ENCODE assay signal across 26 cellular contexts in the genomic region with DNA sequence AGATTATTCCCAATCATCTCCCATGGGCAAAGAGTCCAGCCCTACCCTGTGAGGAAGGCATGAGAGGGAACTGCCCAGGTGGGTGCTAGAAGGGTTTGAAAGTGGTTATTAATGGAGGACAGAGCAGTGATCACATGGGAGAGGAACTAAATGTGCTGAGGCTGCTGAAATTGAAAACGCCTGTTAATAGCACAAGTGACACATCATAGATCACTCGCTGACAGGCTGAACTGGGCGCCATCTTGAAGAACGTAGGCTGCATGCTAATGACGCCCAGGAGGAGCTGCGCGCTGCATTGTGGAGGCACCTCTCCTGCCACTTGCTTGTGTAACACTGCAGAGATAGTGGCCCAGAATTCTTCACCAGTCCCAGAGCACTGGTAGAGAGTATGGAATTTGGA.
DNase-seq lines count a peak whose midpoint lies in the region; ATAC-seq, FAIRE-seq and TF ChIP-seq lines count a peak whose summit lies in the region.
"Had no signal": no experiment of that assay in that cellular context is flagged by ENCODE, and none has a peak within 500 bp of the region (broad histone marks: within the 10 kb centered on the region; RNA-seq: fewer than 3 reads in every experiment).

No MANE protein-coding gene starts in this region.

- intact Hi-C loops in HepG2 (cut with micrococcal nuclease; ENCODE audit: unreplicated experiment) = no loop called here
- intact Hi-C loops in right lobe of liver (cut with DNase I) = no loop called here

- H3K9me3 ChIP-seq in HepG2 (ENCODE audit: low read length) = peaks cover 18% of the 10 kb centered on the region
- no peaks in the 10 kb centered on the region for H3K9me3 ChIP-seq in right lobe of liver
- H3K9me3 ChIP-seq in neural cell (ENCODE audit: low read length) = no peaks in the 10 kb centered on the region
- H3K9me3 ChIP-seq: BE2C had no signal

- no peaks in the 10 kb centered on the region for H3K27me3 ChIP-seq in HepG2 (ENCODE audit: control insufficient read depth in 1 of 2, insufficient read depth in 2 of 2, low read length in 2 of 2)
- H3K27me3 ChIP-seq in right lobe of liver = no peaks in the 10 kb centered on the region
- H3K27me3 ChIP-seq in neural cell (ENCODE audit: insufficient read depth, low read depth, low read length) = no peaks in the 10 kb centered on the region
- H3K27me3 ChIP-seq: BE2C, BLaER1 had no signal

- no peak for TF ChIP-seq EP300 in HepG2 (IDR thresholded peaks at IDR 0.05; ENCODE audit: low read depth in 2 of 2, low read length in 2 of 2)
- no peak for TF ChIP-seq EP300 in HepG2 (CRISPR knock-in tag; IDR thresholded peaks at IDR 0.05; ENCODE audit: borderline replicate concordance)
- peak; percentile 15 for TF ChIP-seq EP300 in neural cell (conservative IDR thresholded peaks at IDR 0.05; ENCODE audit: poor library complexity, severe bottlenecking)

- no peak overlapping the region for H2AFZ ChIP-seq in HepG2 (ENCODE audit: low read length)
- H2AFZ ChIP-seq in neural cell (ENCODE audit: low read depth, low read length) = no peak overlapping the region

- in situ Hi-C loops in HepG2 (cut with HindIII; ENCODE audit: extremely low pct_ligation_motif_present, low pct_unique_long_range_greater_than_20kb) = no loop called here

- ATAC-seq in HepG2 (no peak), right lobe of liver (no peak), HG03097 (IDR thresholded peaks at IDR 0.05; ENCODE audit: low FRiP score, unreplicated experiment) (no peak)
- no peak for ATAC-seq in activated naive CD8-positive, alpha-beta T cell treated with anti-CD3 and anti-CD28 coated beads, Interleukin-2, amount 50 U/mL, for 24 hours
- ATAC-seq: GM12878 had no signal

- no peak overlapping the region for H3K9ac ChIP-seq in HepG2 (ENCODE audit: insufficient read depth, low read depth, low read length)
- no peak overlapping the region for H3K9ac ChIP-seq in neural cell (ENCODE audit: low read length)
- H3K9ac ChIP-seq: BLaER1 had no signal

- TF ChIP-seq CTCF in HepG2 (CRISPR knock-in tag; IDR thresholded peaks at IDR 0.05) (no peak), right lobe of liver (IDR thresholded peaks at IDR 0.05) (no peak), neural cell (IDR thresholded peaks at IDR 0.05; ENCODE audit: poor library complexity, severe bottlenecking) (no peak)

- H3K4me3 Mint-ChIP-seq in activated naive CD8-positive, alpha-beta T cell treated with anti-CD3 and anti-CD28 coated beads, Interleukin-2, amount 50 U/mL, for 24 hours = no peak overlapping the region
- H3K4me3 Mint-ChIP-seq: CD14-positive monocyte; CD4-positive, alpha-beta memory T cell; CD4-positive, CD25-positive, alpha-beta regulatory T cell; CD8-positive, alpha-beta memory T cell had no signal

- no peak overlapping the region for H3K27ac Mint-ChIP-seq in activated naive CD8-positive, alpha-beta T cell treated with anti-CD3 and anti-CD28 coated beads, Interleukin-2, amount 50 U/mL, for 24 hours
- H3K27ac Mint-ChIP-seq: CD14-positive monocyte; CD4-positive, alpha-beta memory T cell; CD4-positive, CD25-positive, alpha-beta regulatory T cell; CD8-positive, alpha-beta memory T cell had no signal

- CTCF ChIA-PET in HepG2 (lab: Yijun Ruan, JAX; ENCODE audit: low intra/inter-chr PET ratio, low total read pairs) = no interaction called here

- no peaks in the 10 kb centered on the region for H3K79me2 ChIP-seq in HepG2 (ENCODE audit: insufficient read depth, low read length)
- H3K79me2 ChIP-seq in neural cell (replicated peaks; ENCODE audit: insufficient read depth, low read length) = no peaks in the 10 kb centered on the region

- peaks cover 17% of the 10 kb centered on the region for H3K27me3 Mint-ChIP-seq in activated naive CD8-positive, alpha-beta T cell treated with anti-CD3 and anti-CD28 coated beads, Interleukin-2, amount 50 U/mL, for 24 hours
- H3K27me3 Mint-ChIP-seq: CD4-positive, CD25-positive, alpha-beta regulatory T cell had no signal

- H3K4me2 ChIP-seq in HepG2 (ENCODE audit: low read depth, low read length) = no peak overlapping the region
- no peak overlapping the region for H3K4me2 ChIP-seq in neural cell (ENCODE audit: low read length)
- H3K4me2 ChIP-seq: BLaER1 had no signal

- no TSS peak for BruUV-seq in HepG2 (replicated peaks; lab: Mats Ljungman, UMichigan)

- H3K36me3 Mint-ChIP-seq in activated naive CD8-positive, alpha-beta T cell treated with anti-CD3 and anti-CD28 coated beads, Interleukin-2, amount 50 U/mL, for 24 hours (ENCODE audit: low read depth) = no peaks in the 10 kb centered on the region
- H3K36me3 Mint-ChIP-seq: CD14-positive monocyte; CD4-positive, alpha-beta memory T cell; CD4-positive, CD25-positive, alpha-beta regulatory T cell; CD8-positive, alpha-beta memory T cell had no signal

- 54% methylated on average over 7 of the region's 7 CpGs for WGBS in HepG2 (ENCODE audit: low lambda C conversion rate)
- WGBS in right lobe of liver (ENCODE audit: insufficient coverage, low coverage, low lambda C conversion rate, missing lambda C conversion rate) = no CpG with 5 or more reads among the region's 7 CpGs

- H3K27ac ChIP-seq in HepG2 (ENCODE audit: extremely low read length, insufficient read depth, low read length) (no peak overlapping the region), right lobe of liver (no peak overlapping the region), neural cell (ENCODE audit: low read length) (no peak overlapping the region)
- H3K27ac ChIP-seq: 22Rv1, BLaER1 had no signal

- POLR2A ChIA-PET in HepG2 (lab: Yijun Ruan, JAX) = no interaction called here

- TF ChIP-seq RAD21 in HepG2 (CRISPR knock-in tag; IDR thresholded peaks at IDR 0.05) = no peak
- no peak for TF ChIP-seq RAD21 in neural cell (conservative IDR thresholded peaks at IDR 0.05)

- no peaks in the 10 kb centered on the region for H3K9me2 ChIP-seq in neural cell (ENCODE audit: insufficient read depth, low read length)

- H3K4me3 ChIP-seq in HepG2 (replicated peaks in 1 of 3; ENCODE audit: insufficient read depth in 1 of 3, low read depth in 2 of 3, low read length in 3 of 3) = no peak overlapping the region
- H3K4me3 ChIP-seq in right lobe of liver = no peak overlapping the region
- no peak overlapping the region for H3K4me3 ChIP-seq in neural cell (ENCODE audit: low read length)
- H3K4me3 ChIP-seq: BLaER1, GM12878 had no signal

- no peaks in the 10 kb centered on the region for H3K4me1 Mint-ChIP-seq in activated naive CD8-positive, alpha-beta T cell treated with anti-CD3 and anti-CD28 coated beads, Interleukin-2, amount 50 U/mL, for 24 hours
- H3K4me1 Mint-ChIP-seq: CD14-positive monocyte; CD4-positive, CD25-positive, alpha-beta regulatory T cell; CD8-positive, alpha-beta memory T cell had no signal

- TF ChIP-seq POLR2A in HepG2 (IDR thresholded peaks at IDR 0.05; ENCODE audit: insufficient read depth in 1 of 2, low read depth in 2 of 2, low read length in 2 of 2) = no peak
- TF ChIP-seq POLR2A in right lobe of liver (IDR thresholded peaks at IDR 0.05) = no peak

- H3F3A ChIP-seq in neural cell (ENCODE audit: insufficient read depth, low read length, poor library complexity, severe bottlenecking) = no peaks in the 10 kb centered on the region

- no peaks in the 10 kb centered on the region for H3K36me3 ChIP-seq in HepG2 (replicated peaks in 1 of 2; ENCODE audit: control insufficient read depth in 1 of 2, insufficient read depth in 2 of 2, low read length in 2 of 2)
- no peaks in the 10 kb centered on the region for H3K36me3 ChIP-seq in right lobe of liver
- H3K36me3 ChIP-seq in neural cell (ENCODE audit: insufficient read depth, low read length) = no peaks in the 10 kb centered on the region
- H3K36me3 ChIP-seq: BE2C, BLaER1 had no signal

- no peaks in the 10 kb centered on the region for H3K9me3 Mint-ChIP-seq in activated naive CD8-positive, alpha-beta T cell treated with anti-CD3 and anti-CD28 coated beads, Interleukin-2, amount 50 U/mL, for 24 hours

- no peak for DNase-seq in HepG2 (ENCODE audit: low spot score)
- no peak for DNase-seq in right lobe of liver
- DNase-seq in RPMI8226 = peak; percentile 6
- no peak for DNase-seq in activated naive CD8-positive, alpha-beta T cell treated with anti-CD3 and anti-CD28 coated beads, Interleukin-2, amount 50 U/mL, for 24 hours
- DNase-seq: ACHN; BE2C; C1 segment of cervical spinal cord; CD4-positive, alpha-beta memory T cell; CD4-positive, CD25-positive, alpha-beta regulatory T cell; CD8-positive, alpha-beta memory T cell; COR-L47; DMS 273 treated with DMSO at 0.1 percent for 48 hours; DMS153; DMS53; DMS79; DND-41; EL; GDM1 had no signal

- H3K4me1 ChIP-seq in HepG2 (ENCODE audit: insufficient read depth, low read length) (no peaks in the 10 kb centered on the region), right lobe of liver (no peaks in the 10 kb centered on the region)
- H3K4me1 ChIP-seq: BE2C had no signal

- FAIRE-seq in HepG2 (lab: Jason Lieb, UNC) = no peak
- FAIRE-seq: GM12878, GM12892, GM19239 had no signal

- H4K20me1 ChIP-seq in HepG2 (ENCODE audit: insufficient read depth, low read length) = no peaks in the 10 kb centered on the region
- H4K20me1 ChIP-seq in neural cell (ENCODE audit: insufficient read depth) = no peaks in the 10 kb centered on the region
- H4K20me1 ChIP-seq: BLaER1 had no signal

TF ChIP-seq in HepG2, 621 proteins besides CTCF, POLR2A, EP300 and RAD21 (continues in another document):
- TF ChIP-seq ZNF343 (CRISPR knock-in tag; IDR thresholded peaks at IDR 0.05) = no peak
- TF ChIP-seq NFYC (CRISPR knock-in tag; IDR thresholded peaks at IDR 0.05) = no peak
- TF ChIP-seq HNRNPH1 (optimal IDR thresholded peaks at IDR 0.05; ENCODE audit: low read depth, low read length) = no peak
- TF ChIP-seq TBX3 (IDR thresholded peaks at IDR 0.05; ENCODE audit: borderline replicate concordance) = no peak
- no peak for TF ChIP-seq ZNF589 (CRISPR knock-in tag; conservative IDR thresholded peaks at IDR 0.05)
- 0 out of 2 replicates have a peak, but pooled peaks have one; percentile 32 for TF ChIP-seq MAFF (IDR thresholded peaks at IDR 0.05; ENCODE audit: low read depth, low read length)
- no peak for TF ChIP-seq ZBTB38 (CRISPR knock-in tag; IDR thresholded peaks at IDR 0.05)
- no peak for TF ChIP-seq ZFP90 (CRISPR knock-in tag; IDR thresholded peaks at IDR 0.05; ENCODE audit: borderline replicate concordance)
- no peak for TF ChIP-seq ZNF629 (CRISPR knock-in tag; conservative IDR thresholded peaks at IDR 0.05)

TF ChIP-seq in neural cell, 6 proteins besides CTCF, POLR2A, EP300 and RAD21 (continues in another document):
- no peak for TF ChIP-seq POLR2AphosphoS5 (IDR thresholded peaks at IDR 0.05)
